20 cellular contexts compared by ENCODE assay signal in the genomic region with DNA sequence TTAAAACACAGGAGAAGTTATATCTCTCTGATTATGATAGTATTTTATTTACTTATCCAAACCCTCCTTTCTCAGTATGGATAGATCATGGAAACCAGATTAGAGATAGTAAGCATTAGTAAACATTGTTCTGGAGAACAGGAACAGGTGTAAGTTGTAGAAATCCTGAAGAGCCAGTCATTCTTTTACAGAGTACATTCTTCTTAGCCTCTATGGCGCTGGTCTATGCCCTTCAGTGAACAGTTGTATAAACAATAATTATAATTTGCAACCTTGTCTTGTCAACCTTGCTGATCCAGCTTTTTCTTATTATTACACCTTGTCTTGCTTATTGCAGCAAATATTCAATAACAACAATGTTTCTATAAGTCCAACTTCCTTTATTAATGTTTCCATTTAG. TPM values are rescaled to one million over a fixed set of nuclear protein-coding genes. Genes with fewer than 3 reads are reported as not detected.
DNase-seq lines count a peak whose midpoint lies in the region; ATAC-seq and TF ChIP-seq lines count a peak whose summit lies in the region.
"Had no signal": no experiment of that assay in that cellular context is flagged by ENCODE, and none has a peak within 500 bp of the region (broad histone marks: within the 10 kb centered on the region; RNA-seq: fewer than 3 reads in every experiment).

No MANE protein-coding gene starts in this region.

- H3K4me3 ChIP-seq in PC-9 (no peak overlapping the region), esophagus squamous epithelium (no peak overlapping the region), stomach (no peak overlapping the region)
- H3K4me3 ChIP-seq: BLaER1, GM12878, GM23338, HAP-1, K562, MG63 had no signal

- CTCF ChIA-PET in PC-9 (lab: Charles Lee) = no interaction called here

- peaks cover 4% of the 10 kb centered on the region for H3K9me3 Mint-ChIP-seq in nephron
- H3K9me3 Mint-ChIP-seq: CD4-positive, alpha-beta T cell had no signal

- H3F3A ChIP-seq in PC-9 (ENCODE audit: insufficient read depth, low read depth) = peaks cover 28% of the 10 kb centered on the region; the same call in 1 of the 2 replicates

- H3K36me3 Mint-ChIP-seq in nephron (ENCODE audit: low read depth) = peaks cover 6% of the 10 kb centered on the region

- intact Hi-C loops in PC-9 (cut with micrococcal nuclease; ENCODE audit: unreplicated experiment) = no loop called here
- intact Hi-C loops in esophagus squamous epithelium (cut with DNase I) = no loop called here
- intact Hi-C loops in stomach (cut with DNase I; ENCODE audit: low total_unique reads) = no loop called here

- TF ChIP-seq POLR2A in esophagus squamous epithelium (IDR thresholded peaks at IDR 0.05) = no peak
- TF ChIP-seq POLR2A in stomach (IDR thresholded peaks at IDR 0.05) = no peak

- H3K79me2 ChIP-seq in PC-9 (ENCODE audit: low read depth) = no peaks in the 10 kb centered on the region

- no peaks in the 10 kb centered on the region for H3K4me1 Mint-ChIP-seq in nephron

- peak overlapping the region; percentile 65 to 96 (median 93) for H3K27ac Mint-ChIP-seq in nephron
- H3K27ac Mint-ChIP-seq: CD4-positive, alpha-beta T cell; GM23338 had no signal

- H3K27me3 ChIP-seq in PC-9 (ENCODE audit: insufficient read depth, low read depth) (no peaks in the 10 kb centered on the region), esophagus squamous epithelium (no peaks in the 10 kb centered on the region), stomach (no peaks in the 10 kb centered on the region)
- H3K27me3 ChIP-seq: BLaER1, MG63 had no signal

- TF ChIP-seq CTCF in PC-9 (conservative IDR thresholded peaks at IDR 0.05) (no peak), esophagus squamous epithelium (IDR thresholded peaks at IDR 0.05) (no peak), nephron (IDR thresholded peaks at IDR 0.05; ENCODE audit: unreplicated experiment in 3 of 3) (no peak), stomach (IDR thresholded peaks at IDR 0.05) (no peak)

- WGBS in esophagus squamous epithelium, 2 donors = 76 to 92% methylated on average over 1 of the region's 1 CpG
- 74 to 86% (median 84%) methylated on average over 1 of the region's 1 CpG for WGBS in stomach, 5 donors

- no peak for DNase-seq in PC-9
- no peak for DNase-seq in esophagus squamous epithelium (lab: John Stamatoyannopoulos, UW)
- no peak for DNase-seq in stomach
- no peak for DNase-seq in ACHN
- DNase-seq in NCI-H2196 (lab: John Stamatoyannopoulos, UW; ENCODE audit: unreplicated experiment) = no peak
- DNase-seq: CD4-positive, alpha-beta T cell; COR-L47; DMS 273 treated with DMSO at 0.1 percent for 48 hours; MG63; NCI-H187 treated with DMSO at 0.1 percent for 48 hours; NCI-H345; OCI-M1; SHP77 had no signal

- no peaks in the 10 kb centered on the region for H3K27me3 Mint-ChIP-seq in nephron (ENCODE audit: low read depth)
- H3K27me3 Mint-ChIP-seq: CD4-positive, alpha-beta T cell had no signal

- no peaks in the 10 kb centered on the region for H3K9me2 ChIP-seq in PC-9 (ENCODE audit: insufficient read depth)

- no peaks in the 10 kb centered on the region for H4K20me1 ChIP-seq in PC-9 (ENCODE audit: insufficient read depth)
- H4K20me1 ChIP-seq: BLaER1 had no signal

- no peak for TF ChIP-seq EP300 in stomach (IDR thresholded peaks at IDR 0.05)

- POLR2A ChIA-PET in PC-9 (lab: Charles Lee; ENCODE audit: unreplicated experiment) = no interaction called here

- H3K4me1 ChIP-seq in PC-9 (replicated peaks; ENCODE audit: insufficient read depth) = peaks cover 39% of the 10 kb centered on the region
- H3K4me1 ChIP-seq in esophagus squamous epithelium = peaks cover 0 to 29% (median 0%) of the 10 kb centered on the region in 3 donors
- no peaks in the 10 kb centered on the region for H3K4me1 ChIP-seq in stomach
- H3K4me1 ChIP-seq: BLaER1, HAP-1 had no signal

- in situ Hi-C loops in ACHN (cut with HindIII; ENCODE audit: low pct_ligation_motif_present, low pct_unique_long_range_greater_than_20kb, low sequenced_read_pairs) = no loop called here

- H2AFZ ChIP-seq in PC-9 = 0 out of 2 replicates have a peak overlapping the region, but pooled peaks have one; percentile 22
- H2AFZ ChIP-seq: GM23338 had no signal

- peak overlapping the region; percentile 72 for H3K4me2 ChIP-seq in PC-9
- H3K4me2 ChIP-seq: BLaER1, GM23338 had no signal

- H3K9me3 ChIP-seq in PC-9 (ENCODE audit: insufficient read depth, low read depth) = no peaks in the 10 kb centered on the region
- H3K9me3 ChIP-seq in esophagus squamous epithelium = no peaks in the 10 kb centered on the region
- no peaks in the 10 kb centered on the region for H3K9me3 ChIP-seq in stomach
- H3K9me3 ChIP-seq: BLaER1, HAP-1, MG63 had no signal

- H3K4me3 Mint-ChIP-seq in nephron = no peak overlapping the region
- H3K4me3 Mint-ChIP-seq: CD4-positive, alpha-beta T cell; GM23338 had no signal

- BruUV-seq in PC-9 (replicated peaks; lab: Mats Ljungman, UMichigan) = no TSS peak

- H3K36me3 ChIP-seq in PC-9 (ENCODE audit: low read depth) = no peaks in the 10 kb centered on the region
- no peaks in the 10 kb centered on the region for H3K36me3 ChIP-seq in esophagus squamous epithelium
- peaks cover 0 to 31% (median 19%) of the 10 kb centered on the region in 4 donors for H3K36me3 ChIP-seq in stomach
- H3K36me3 ChIP-seq: HAP-1, MG63 had no signal

- no peak for ATAC-seq in GM18907 (IDR thresholded peaks at IDR 0.05; ENCODE audit: unreplicated experiment)
- ATAC-seq: GM12878, GM23338, K562 had no signal

- H3K27ac ChIP-seq in PC-9 (peak overlapping the region; percentile 71), esophagus squamous epithelium (peak overlapping the region in 3 of 4 donors; percentile 29 to 66 (median 60)), stomach (no peak overlapping the region)
- H3K27ac ChIP-seq: BLaER1 had no signal

RNA-seq across cellular contexts. Expression of gene SLC15A2, which starts 47.4 kb away (rescaled TPM):
- total RNA-seq in PC-9 (2021) = 1.1 and 2.8 TPM in 2 replicates
- total RNA-seq in esophagus squamous epithelium = 1 to 10 TPM; 1.9 to 4.9 (median 4.4) TPM
- total RNA-seq in stomach = 10 to 100 TPM in 2 of 5 donors, 1 to 10 TPM in 2, not detected in 1; 1.3 to 16.5 (median 11.4) TPM
- polyA plus RNA-seq in stomach = 1 to 10 TPM in 1 of 3 donors, under 1 TPM in 1, not detected in 1; 0.44 to 3.0 TPM

Comparison
In these comparisons a context has a peak if more than half of its experiments do, and no peak if none do; other contexts are left out.
1. H3K27ac ChIP-seq: peak in PC-9 (single experiment) and esophagus squamous epithelium (3 of 4); none in stomach (0 of 5).